Comparison of ENCODE assay signal across 16 cellular contexts in genomic region chr6:170189236-170189635, GRCh38.
"Had no signal": no experiment of that assay in that cellular context is flagged by ENCODE, and none has a peak within 500 bp of the region (broad histone marks: within the 10 kb centered on the region; RNA-seq: fewer than 3 reads in every experiment).

No MANE protein-coding gene starts in this region.

- H3K4me3 Mint-ChIP-seq: activated T-cell treated with anti-CD3 and anti-CD28 coated beads, Interleukin-2, amount 50 U/mL, for 4 hours; immature natural killer cell; naive thymus-derived CD8-positive, alpha-beta T cell had no signal

- H3K36me3 ChIP-seq: brain microvascular endothelial cell, tibial nerve had no signal

- ATAC-seq: activated T-cell treated with anti-CD3 and anti-CD28 coated beads, Interleukin-2, amount 50 U/mL, for 4 hours; naive thymus-derived CD8-positive, alpha-beta T cell; stimulated activated naive CD8-positive, alpha-beta T cell treated with anti-CD3 and anti-CD28 coated beads, Interleukin-15, Interleukin-2, amounts not matched to agents 100 U/mL and 50 U/mL, for 24 hours had no signal

- H3K27ac Mint-ChIP-seq: naive thymus-derived CD8-positive, alpha-beta T cell had no signal

- H3K27ac ChIP-seq: brain microvascular endothelial cell, tibial nerve, VCaP had no signal

- DNase-seq: activated CD4-positive, CD25-positive, alpha-beta regulatory T cell treated with anti-CD3 and anti-CD28 coated beads, Interleukin-2, amount 50 U/mL, for 72 hours; activated naive CD4-positive, alpha-beta T cell treated with anti-CD3 and anti-CD28 coated beads, Interleukin-2, amount 50 U/mL, for 16 hours; activated T-cell treated with anti-CD3 and anti-CD28 coated beads, Interleukin-2, amount 50 U/mL, for 4 hours; aorta; brain microvascular endothelial cell; central memory CD4-positive, alpha-beta T cell; effector CD8-positive, alpha-beta T cell; immature natural killer cell; mesenchymal stem cell; naive thymus-derived CD8-positive, alpha-beta T cell; stimulated activated CD4-positive, alpha-beta T cell treated with anti-CD3 and anti-CD28 coated beads, Interleukin-2, amount 100 ng/mL, for 24 hours; stimulated activated naive CD8-positive, alpha-beta T cell treated with anti-CD3 and anti-CD28 coated beads, Interleukin-15, Interleukin-2, amounts not matched to agents 100 U/mL and 50 U/mL, for 24 hours; SW 1271; T-helper 2 cell had no signal

- H3K27me3 ChIP-seq: brain microvascular endothelial cell, tibial nerve had no signal

- H3K4me3 ChIP-seq: tibial nerve had no signal
